In genomic region chr2:158620656-158621055, GRCh38 we compare ENCODE assay signal across 2 cellular contexts.
TF ChIP-seq lines count a peak whose summit lies in the region.

No MANE protein-coding gene starts in this region.

TF ChIP-seq in HepG2, 621 proteins besides CTCF, POLR2A, EP300 and RAD21:
- peak; percentile 40 to 58 for TF ChIP-seq MAFK (conservative IDR thresholded peaks at IDR 0.05 in 1 of 2, IDR thresholded peaks at IDR 0.05 in 1 of 2; ENCODE audit: low read length in 2 of 2)
- TF ChIP-seq ZFP41 (CRISPR knock-in tag; IDR thresholded peaks at IDR 0.05; ENCODE audit: borderline replicate concordance), result no peak
- TF ChIP-seq NFYB (CRISPR knock-in tag; IDR thresholded peaks at IDR 0.05), result no peak
- no peak for TF ChIP-seq GATAD1 (CRISPR knock-in tag; IDR thresholded peaks at IDR 0.05)
- TF ChIP-seq, protein P1, sequence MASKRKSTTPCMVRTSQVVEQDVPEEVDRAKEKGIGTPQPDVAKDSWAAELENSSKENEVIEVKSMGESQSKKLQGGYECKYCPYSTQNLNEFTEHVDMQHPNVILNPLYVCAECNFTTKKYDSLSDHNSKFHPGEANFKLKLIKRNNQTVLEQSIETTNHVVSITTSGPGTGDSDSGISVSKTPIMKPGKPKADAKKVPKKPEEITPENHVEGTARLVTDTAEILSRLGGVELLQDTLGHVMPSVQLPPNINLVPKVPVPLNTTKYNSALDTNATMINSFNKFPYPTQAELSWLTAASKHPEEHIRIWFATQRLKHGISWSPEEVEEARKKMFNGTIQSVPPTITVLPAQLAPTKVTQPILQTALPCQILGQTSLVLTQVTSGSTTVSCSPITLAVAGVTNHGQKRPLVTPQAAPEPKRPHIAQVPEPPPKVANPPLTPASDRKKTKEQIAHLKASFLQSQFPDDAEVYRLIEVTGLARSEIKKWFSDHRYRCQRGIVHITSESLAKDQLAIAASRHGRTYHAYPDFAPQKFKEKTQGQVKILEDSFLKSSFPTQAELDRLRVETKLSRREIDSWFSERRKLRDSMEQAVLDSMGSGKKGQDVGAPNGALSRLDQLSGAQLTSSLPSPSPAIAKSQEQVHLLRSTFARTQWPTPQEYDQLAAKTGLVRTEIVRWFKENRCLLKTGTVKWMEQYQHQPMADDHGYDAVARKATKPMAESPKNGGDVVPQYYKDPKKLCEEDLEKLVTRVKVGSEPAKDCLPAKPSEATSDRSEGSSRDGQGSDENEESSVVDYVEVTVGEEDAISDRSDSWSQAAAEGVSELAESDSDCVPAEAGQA (IDR thresholded peaks at IDR 0.05; ENCODE audit: low read depth), result no peak
- TF ChIP-seq, protein P1 (CRISPR knock-in tag; IDR thresholded peaks at IDR 0.05; ENCODE audit: borderline replicate concordance), result no peak
- TF ChIP-seq MAFF (IDR thresholded peaks at IDR 0.05; ENCODE audit: low read depth, low read length), result peak; percentile 43
- no peak for TF ChIP-seq TBL1XR1 (IDR thresholded peaks at IDR 0.05; ENCODE audit: borderline replicate concordance, low read length, partially characterized antibody)

TF ChIP-seq in K562, 482 proteins besides CTCF, POLR2A, EP300 and RAD21:
- TF ChIP-seq C11orf30 (IDR thresholded peaks at IDR 0.05; ENCODE audit: low read depth) (peak; percentile 28; the same call in 1 of the 2 replicates), ETS2 (tag; IDR thresholded peaks at IDR 0.05; ENCODE audit: borderline replicate concordance, poor library complexity, severe bottlenecking) (no peak), ZNF316 (IDR thresholded peaks at IDR 0.05) (peak; percentile 57; the same call in 1 of the 2 replicates)
- TF ChIP-seq, protein P2, sequence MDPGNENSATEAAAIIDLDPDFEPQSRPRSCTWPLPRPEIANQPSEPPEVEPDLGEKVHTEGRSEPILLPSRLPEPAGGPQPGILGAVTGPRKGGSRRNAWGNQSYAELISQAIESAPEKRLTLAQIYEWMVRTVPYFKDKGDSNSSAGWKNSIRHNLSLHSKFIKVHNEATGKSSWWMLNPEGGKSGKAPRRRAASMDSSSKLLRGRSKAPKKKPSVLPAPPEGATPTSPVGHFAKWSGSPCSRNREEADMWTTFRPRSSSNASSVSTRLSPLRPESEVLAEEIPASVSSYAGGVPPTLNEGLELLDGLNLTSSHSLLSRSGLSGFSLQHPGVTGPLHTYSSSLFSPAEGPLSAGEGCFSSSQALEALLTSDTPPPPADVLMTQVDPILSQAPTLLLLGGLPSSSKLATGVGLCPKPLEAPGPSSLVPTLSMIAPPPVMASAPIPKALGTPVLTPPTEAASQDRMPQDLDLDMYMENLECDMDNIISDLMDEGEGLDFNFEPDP (CRISPR knock-in tag; IDR thresholded peaks at IDR 0.05), result no peak
